Comparison of ENCODE assay signal across 8 cellular contexts in genomic region chr11:106128740-106129139, GRCh38.
"Had no signal": no experiment of that assay in that cellular context is flagged by ENCODE, and none has a peak within 500 bp of the region (broad histone marks: within the 10 kb centered on the region; RNA-seq: fewer than 3 reads in every experiment).

No MANE protein-coding gene starts in this region.

- H2AFZ ChIP-seq: GM23248 had no signal

- H3K27ac ChIP-seq: GM23248 had no signal

- ATAC-seq: GM23338 had no signal

- DNase-seq: GM23248, GOT3, H7, H9, HCEC 1CT, HFFc6 had no signal

- H3K9me3 ChIP-seq: HAP-1 had no signal

- H3K36me3 ChIP-seq: HAP-1 had no signal

- H3K4me1 ChIP-seq: HAP-1 had no signal

- H3K4me2 ChIP-seq: GM23338 had no signal

- H3K4me3 ChIP-seq: GM23248, GM23338, HAP-1 had no signal

- H3K9ac ChIP-seq: GM23248 had no signal
